ENCODE assay signal across 8 cellular contexts in genomic region chr9:121222524-121223171, GRCh38. TPM values are rescaled to one million over a fixed set of nuclear protein-coding genes. Genes with fewer than 3 reads are reported as not detected.
A peak's percentile ranks its signal among the peaks of the same experiment; 100 is the strongest.
DNase-seq lines count a peak whose midpoint lies in the region; ATAC-seq, FAIRE-seq and TF ChIP-seq lines count a peak whose summit lies in the region.

No MANE protein-coding gene starts in this region.

- no peak for TF ChIP-seq POLR2A in H54 (IDR thresholded peaks at IDR 0.05; ENCODE audit: low read depth, low read length)

- H4K20me1 ChIP-seq in OCI-LY1 (ENCODE audit: insufficient read depth, low read length): no peaks in the 10 kb centered on the region

- H3K4me3 ChIP-seq in AG04450 (ENCODE audit: low read depth, low read length): no peak overlapping the region
- no peak overlapping the region for H3K4me3 ChIP-seq in OCI-LY1 (ENCODE audit: low read depth, low read length, poor library complexity, severe bottlenecking)
- H3K4me3 ChIP-seq in epithelial cell of esophagus (ENCODE audit: low read length): no peak overlapping the region
- no peak overlapping the region for H3K4me3 ChIP-seq in parathyroid adenoma (ENCODE audit: low read depth, low read length)

- FAIRE-seq in H54 (lab: Jason Lieb, UNC): peak; percentile 85

- no peak overlapping the region for H2AFZ ChIP-seq in OCI-LY1 (ENCODE audit: low read length)
- no peak overlapping the region for H2AFZ ChIP-seq in parathyroid adenoma

- DNase-seq in AG04450 (ENCODE audit: low read depth, low spot score) (no peak), H54 (ENCODE audit: insufficient read length, low spot score) (no peak), epithelial cell of esophagus (ENCODE audit: low read depth) (peak; percentile 66), OCI-M2 (lab: John Stamatoyannopoulos, UW; ENCODE audit: unreplicated experiment) (no peak)
- no peak for DNase-seq in stimulated activated CD4-positive, alpha-beta T cell treated with anti-CD3 and anti-CD28 coated beads, Interleukin-12 subunit alpha, Interleukin-12 subunit beta, amount 100 ng/mL, for 4 hours

- TF ChIP-seq CTCF in AG04450 (IDR thresholded peaks at IDR 0.05; ENCODE audit: low read depth, low read length): peak; percentile 76
- TF ChIP-seq CTCF in OCI-LY1 (IDR thresholded peaks at IDR 0.05; ENCODE audit: low read length): peak; percentile 51; the same call in 1 of the 2 replicates
- peak; percentile 76 for TF ChIP-seq CTCF in epithelial cell of esophagus (IDR thresholded peaks at IDR 0.05; ENCODE audit: insufficient read depth, low read depth, low read length, missing control alignments)
- peak; percentile 32 for TF ChIP-seq CTCF in parathyroid adenoma (IDR thresholded peaks at IDR 0.05)

- no peak overlapping the region for H3K9ac ChIP-seq in OCI-LY1 (ENCODE audit: low read length)
- no peak overlapping the region for H3K9ac ChIP-seq in parathyroid adenoma

- POLR2A ChIA-PET in AG04450 (lab: Yijun Ruan, JAX): no interaction called here

- H3K4me2 ChIP-seq in OCI-LY1 (ENCODE audit: low read length) (no peak overlapping the region), parathyroid adenoma (ENCODE audit: low read length) (no peak overlapping the region)

- H3K4me1 ChIP-seq in OCI-LY1 (ENCODE audit: insufficient read depth, low read length, severe bottlenecking) (no peaks in the 10 kb centered on the region), parathyroid adenoma (no peaks in the 10 kb centered on the region)

- CTCF ChIA-PET in AG04450 (lab: Charles Lee): interaction anchor here (0.6 to 2.3 kb wide), 17 partner anchors 9 to 217 kb away, joined by 3 to 13 read pairs (median 5); partner anchors contain the start of gene GSN

- H3K9me3 ChIP-seq in AG04450 (ENCODE audit: control insufficient read depth, insufficient read depth, low read length) (no peaks in the 10 kb centered on the region), OCI-LY1 (ENCODE audit: low read length) (no peaks in the 10 kb centered on the region), parathyroid adenoma (ENCODE audit: control insufficient read depth, low read length) (no peaks in the 10 kb centered on the region)

- ATAC-seq in HG03378 (IDR thresholded peaks at IDR 0.05; ENCODE audit: unreplicated experiment): no peak

- H3K36me3 ChIP-seq in OCI-LY1 (ENCODE audit: insufficient read depth, low read length) (no peaks in the 10 kb centered on the region), parathyroid adenoma (ENCODE audit: control insufficient read depth, insufficient read depth, low read length) (no peaks in the 10 kb centered on the region)

- no peaks in the 10 kb centered on the region for H3K79me2 ChIP-seq in OCI-LY1 (ENCODE audit: insufficient read depth, low read length)
- H3K79me2 ChIP-seq in parathyroid adenoma: no peaks in the 10 kb centered on the region

- H3K27me3 ChIP-seq in AG04450 (ENCODE audit: control insufficient read depth, insufficient read depth, low read length): no peaks in the 10 kb centered on the region
- H3K27me3 ChIP-seq in OCI-LY1 (ENCODE audit: insufficient read depth, low read length): no peaks in the 10 kb centered on the region
- H3K27me3 ChIP-seq in parathyroid adenoma (ENCODE audit: control insufficient read depth, insufficient read depth, low read length): no peaks in the 10 kb centered on the region

- H3F3A ChIP-seq in OCI-LY1 (ENCODE audit: insufficient read depth, low read length): no peaks in the 10 kb centered on the region

- H3K27ac ChIP-seq in AG04450 (ENCODE audit: low read depth, low read length) (no peak overlapping the region), OCI-LY1 (ENCODE audit: low read depth, low read length, poor library complexity, severe bottlenecking) (no peak overlapping the region), parathyroid adenoma (no peak overlapping the region)

- H3K9me2 ChIP-seq in OCI-LY1 (ENCODE audit: low read depth, low read length): no peaks in the 10 kb centered on the region

RNA-seq across cellular contexts. Expression of gene RAB14, which starts 21.0 kb away (rescaled TPM):
- 36.1 and 40.3 TPM in 2 replicates for polyA plus RNA-seq in AG04450 (2011; rRNA removed)
- 13.5 and 21.9 TPM in 2 replicates for polyA minus RNA-seq in AG04450 (2011; rRNA and poly(A)+ RNA removed)

RNA-seq across cellular contexts. Expression of gene GSN, which starts 45.3 kb away (rescaled TPM):
- 421 and 565 TPM in 2 replicates for polyA plus RNA-seq in AG04450 (2011; rRNA removed)
- polyA minus RNA-seq in AG04450 (2011; rRNA and poly(A)+ RNA removed): 513 and 805 TPM in 2 replicates
